In the genomic region with DNA sequence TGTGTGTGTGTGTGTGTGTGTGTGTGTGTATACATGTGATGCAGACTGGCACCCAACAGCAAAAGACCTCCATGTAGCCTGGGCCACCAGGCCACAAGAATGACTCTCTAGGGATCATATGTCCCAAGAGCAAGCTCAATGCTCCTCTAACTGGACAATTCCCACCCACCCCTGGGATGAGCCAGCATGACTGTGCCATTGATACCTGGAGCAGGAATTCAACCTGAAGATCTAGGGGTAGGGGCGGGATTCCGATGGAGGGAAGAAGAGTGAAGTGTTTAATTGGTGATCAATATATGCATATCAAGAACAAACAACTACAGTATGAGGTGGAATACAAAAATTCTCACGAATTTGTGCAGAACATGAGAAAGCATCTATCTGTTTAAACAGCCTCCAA, we compare ENCODE assay signal across 27 cellular contexts.
DNase-seq lines count a peak whose midpoint lies in the region; ATAC-seq and TF ChIP-seq lines count a peak whose summit lies in the region.
"Had no signal": no experiment of that assay in that cellular context is flagged by ENCODE, and none has a peak within 500 bp of the region (broad histone marks: within the 10 kb centered on the region; RNA-seq: fewer than 3 reads in every experiment).

No MANE protein-coding gene starts in this region.

- intact Hi-C loops in MCF 10A (cut with micrococcal nuclease): loop anchor here (5.0 to 10.0 kb wide), 3 partner anchors 35 to 215 kb away; no protein-coding TSS in a partner anchor
- intact Hi-C loops in breast epithelium (cut with DNase I; ENCODE audit: low total_unique reads): no loop called here
- intact Hi-C loops in stomach (cut with DNase I; ENCODE audit: low total_unique reads): no loop called here

- no peak for ATAC-seq in HG03442 (IDR thresholded peaks at IDR 0.05; ENCODE audit: unreplicated experiment)
- ATAC-seq in GM18907 (IDR thresholded peaks at IDR 0.05; ENCODE audit: unreplicated experiment): no peak
- ATAC-seq: HCT116, Panc1 had no signal

- H3K4me3 Mint-ChIP-seq in MCF 10A (ENCODE audit: unreplicated experiment) (peak overlapping the region; percentile 25), neural progenitor cell (no peak overlapping the region), type B pancreatic cell (no peak overlapping the region)
- H3K4me3 Mint-ChIP-seq: CD4-positive, alpha-beta memory T cell; IgD-negative memory B cell had no signal

- H3K9me3 Mint-ChIP-seq in MCF 10A (ENCODE audit: unreplicated experiment) (no peaks in the 10 kb centered on the region), neural progenitor cell (peaks cover 4% of the 10 kb centered on the region), type B pancreatic cell (no peaks in the 10 kb centered on the region)
- H3K9me3 Mint-ChIP-seq: CD4-positive, alpha-beta memory T cell had no signal

- BruUV-seq in MCF 10A (replicated peaks; lab: Mats Ljungman, UMichigan): no TSS peak

- POLR2A ChIA-PET in MCF 10A (lab: Yijun Ruan, JAX): interaction anchor here (1.1 to 3.1 kb wide), 16 partner anchors 18 to 239 kb away, joined by 3 to 25 read pairs (median 8); no protein-coding TSS in a partner anchor

- TF ChIP-seq POLR2A in breast epithelium (IDR thresholded peaks at IDR 0.05) (no peak), stomach (IDR thresholded peaks at IDR 0.05) (no peak)

- no peaks in the 10 kb centered on the region for H3K36me3 ChIP-seq in breast epithelium
- no peaks in the 10 kb centered on the region for H3K36me3 ChIP-seq in neural progenitor cell
- H3K36me3 ChIP-seq in stomach: no peaks in the 10 kb centered on the region
- H3K36me3 ChIP-seq: BLaER1 treated with 17β-estradiol and CSF1 and Interleukin-3, amounts not matched to agents 10 nM and 100 nM; MG63; SJCRH30 had no signal

- WGBS in stomach, 5 donors: 85 to 95% (median 92%) methylated on average over 3 of the region's 3 CpGs

- H3K4me1 ChIP-seq in breast epithelium (no peaks in the 10 kb centered on the region), neural progenitor cell (no peaks in the 10 kb centered on the region), stomach (no peaks in the 10 kb centered on the region)
- H3K4me1 ChIP-seq: BLaER1 treated with 17β-estradiol and CSF1 and Interleukin-3, amounts not matched to agents 10 nM and 100 nM; Caco-2; SJCRH30 had no signal

- TF ChIP-seq EP300 in stomach (IDR thresholded peaks at IDR 0.05): no peak

- no peaks in the 10 kb centered on the region for H3K79me2 ChIP-seq in neural progenitor cell (ENCODE audit: low read depth)

- no peaks in the 10 kb centered on the region for H3F3A ChIP-seq in neural progenitor cell (ENCODE audit: low read depth)

- CTCF ChIA-PET in MCF 10A (lab: Yijun Ruan, JAX): interaction anchor here (1.2 to 1.6 kb wide), 2 partner anchors 25 to 60 kb away, joined by 3 to 5 read pairs; no protein-coding TSS in a partner anchor

- H3K27ac ChIP-seq in breast epithelium: no peak overlapping the region
- no peak overlapping the region for H3K27ac ChIP-seq in neural progenitor cell
- no peak overlapping the region for H3K27ac ChIP-seq in stomach
- H3K27ac ChIP-seq: 22Rv1; BLaER1 treated with 17β-estradiol and CSF1 and Interleukin-3, amounts not matched to agents 10 nM and 100 nM; SJCRH30 had no signal

- peaks cover 11% of the 10 kb centered on the region for H3K36me3 Mint-ChIP-seq in MCF 10A (ENCODE audit: insufficient read depth, unreplicated experiment)
- no peaks in the 10 kb centered on the region for H3K36me3 Mint-ChIP-seq in neural progenitor cell
- H3K36me3 Mint-ChIP-seq in type B pancreatic cell: no peaks in the 10 kb centered on the region
- H3K36me3 Mint-ChIP-seq: CD4-positive, alpha-beta memory T cell; IgD-negative memory B cell had no signal

- H3K27me3 ChIP-seq in breast epithelium (no peaks in the 10 kb centered on the region), neural progenitor cell (no peaks in the 10 kb centered on the region), stomach (no peaks in the 10 kb centered on the region)
- H3K27me3 ChIP-seq: BLaER1 treated with 17β-estradiol and CSF1 and Interleukin-3, amounts not matched to agents 10 nM and 100 nM; MG63; SJCRH30 had no signal

- no peak overlapping the region for H3K4me2 ChIP-seq in neural progenitor cell
- H3K4me2 ChIP-seq: BLaER1 treated with 17β-estradiol and CSF1 and Interleukin-3, amounts not matched to agents 10 nM and 100 nM had no signal

- no peak overlapping the region for H3K9ac ChIP-seq in neural progenitor cell
- H3K9ac ChIP-seq: BLaER1 treated with 17β-estradiol and CSF1 and Interleukin-3, amounts not matched to agents 10 nM and 100 nM had no signal

- TF ChIP-seq CTCF in MCF 10A (IDR thresholded peaks at IDR 0.05; ENCODE audit: unreplicated experiment) (no peak), breast epithelium (IDR thresholded peaks at IDR 0.05) (no peak), epithelial cell of esophagus (IDR thresholded peaks at IDR 0.05; ENCODE audit: insufficient read depth, low read depth, low read length, missing control alignments) (no peak), neural progenitor cell (IDR thresholded peaks at IDR 0.05) (no peak), type B pancreatic cell (conservative IDR thresholded peaks at IDR 0.05) (no peak), stomach (IDR thresholded peaks at IDR 0.05) (no peak)

- H3K9me3 ChIP-seq in breast epithelium: no peaks in the 10 kb centered on the region
- H3K9me3 ChIP-seq in neural progenitor cell (ENCODE audit: low read depth): no peaks in the 10 kb centered on the region
- no peaks in the 10 kb centered on the region for H3K9me3 ChIP-seq in stomach
- H3K9me3 ChIP-seq: Caco-2, MG63, SJCRH30 had no signal

- H2AFZ ChIP-seq in neural progenitor cell (replicated peaks): no peak overlapping the region

- H3K27me3 Mint-ChIP-seq in MCF 10A (ENCODE audit: insufficient read depth, unreplicated experiment) (no peaks in the 10 kb centered on the region), neural progenitor cell (ENCODE audit: insufficient read depth, low read depth) (no peaks in the 10 kb centered on the region), type B pancreatic cell (no peaks in the 10 kb centered on the region)

- H3K27ac Mint-ChIP-seq in MCF 10A (ENCODE audit: low read depth, unreplicated experiment) (peak overlapping the region; percentile 99), neural progenitor cell (peak overlapping the region; percentile 76), type B pancreatic cell (peak overlapping the region; percentile 88)
- H3K27ac Mint-ChIP-seq: CD4-positive, alpha-beta memory T cell had no signal

- DNase-seq in MCF 10A (ENCODE audit: unreplicated experiment) (no peak), breast epithelium (ENCODE audit: low spot score in 2 of 2) (no peak), epithelial cell of esophagus (ENCODE audit: low read depth) (peak; percentile 35), neural progenitor cell (ENCODE audit: low spot score) (no peak), type B pancreatic cell (ENCODE audit: extremely low spot score, unreplicated experiment) (peak; percentile 34), stomach (no peak)
- DNase-seq: ACHN; Caco-2; CD4-positive, alpha-beta memory T cell; DMS 273 treated with DMSO at 0.1 percent for 48 hours; DMS79 treated with DMSO at 0.1 percent for 48 hours; GOT3; MG63; NCI-H1417; NCI-H1694 treated with DMSO at 0.1 percent for 48 hours; NCI-H2081 treated with DMSO at 0.1 percent for 48 hours; NCI-H2171 treated with DMSO at 0.1 percent for 48 hours; NCI-H524 treated with DMSO at 0.1 percent for 48 hours; NCI-H82; SJCRH30 had no signal

- H4K20me1 ChIP-seq in neural progenitor cell (ENCODE audit: low read depth): no peaks in the 10 kb centered on the region
- H4K20me1 ChIP-seq: BLaER1 treated with 17β-estradiol and CSF1 and Interleukin-3, amounts not matched to agents 10 nM and 100 nM had no signal

- peaks cover 38% of the 10 kb centered on the region for H3K4me1 Mint-ChIP-seq in MCF 10A (ENCODE audit: insufficient read depth, unreplicated experiment)
- peaks cover 17% of the 10 kb centered on the region for H3K4me1 Mint-ChIP-seq in neural progenitor cell
- peaks cover 13% of the 10 kb centered on the region for H3K4me1 Mint-ChIP-seq in type B pancreatic cell (ENCODE audit: unreplicated experiment)
- H3K4me1 Mint-ChIP-seq: CD4-positive, alpha-beta memory T cell; IgD-negative memory B cell had no signal

- no peak overlapping the region for H3K4me3 ChIP-seq in breast epithelium
- no peak overlapping the region for H3K4me3 ChIP-seq in epithelial cell of esophagus (ENCODE audit: low read length)
- no peak overlapping the region for H3K4me3 ChIP-seq in neural progenitor cell
- no peak overlapping the region for H3K4me3 ChIP-seq in stomach
- H3K4me3 ChIP-seq: BLaER1 treated with 17β-estradiol and CSF1 and Interleukin-3, amounts not matched to agents 10 nM and 100 nM; MG63; SJCRH30 had no signal

Comparison
In these comparisons a context has a peak if more than half of its experiments do, and no peak if none do; other contexts are left out.
1. DNase-seq: peak in epithelial cell of esophagus (single experiment) and type B pancreatic cell (single experiment); none in MCF 10A (single experiment), breast epithelium (0 of 2), neural progenitor cell (single experiment) and stomach (single experiment).
2. Peak in every context shown above with its lines, with median percentiles within 50 percentile points of each other: H3K27ac Mint-ChIP-seq.